In the genomic region with DNA sequence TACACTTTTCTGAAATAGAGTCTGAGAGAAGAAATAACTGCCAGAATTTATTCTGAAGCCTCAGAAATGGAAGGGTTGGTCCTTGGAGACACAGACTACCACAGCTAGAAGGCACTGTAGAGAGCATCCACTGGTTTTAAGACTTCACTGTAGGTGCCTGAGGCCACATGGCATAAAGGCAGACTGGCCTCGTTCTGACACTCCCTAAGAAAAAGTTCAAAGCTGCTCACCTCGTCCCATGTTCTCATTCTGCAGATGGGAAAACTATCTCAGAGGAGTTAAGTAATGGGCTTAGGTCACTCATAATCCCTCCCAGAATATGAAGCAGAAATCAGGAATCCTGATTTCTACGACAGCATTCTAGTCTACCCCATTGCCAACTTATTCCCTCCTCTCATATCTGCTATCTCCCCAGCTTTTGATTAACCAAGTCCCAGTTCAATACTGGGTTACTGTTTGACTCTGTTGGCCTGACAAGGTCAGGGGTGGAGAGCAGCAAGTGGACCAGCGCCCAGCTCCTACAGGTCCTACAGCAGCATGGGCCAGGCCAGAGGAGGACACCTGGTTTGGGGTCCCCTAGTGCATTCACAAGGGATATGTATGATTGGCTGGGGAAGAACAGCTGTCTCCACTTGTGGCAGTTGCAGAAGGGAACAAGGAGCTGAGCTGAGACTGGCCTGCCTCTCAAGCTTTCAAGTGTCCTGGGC, we compare ENCODE assay signal across 9 cellular contexts. TPM values are rescaled to one million over a fixed set of nuclear protein-coding genes. Genes with fewer than 3 reads are reported as not detected.
DNase-seq lines count a peak whose midpoint lies in the region; ATAC-seq and TF ChIP-seq lines count a peak whose summit lies in the region.
"Had no signal": no experiment of that assay in that cellular context is flagged by ENCODE, and none has a peak within 500 bp of the region (broad histone marks: within the 10 kb centered on the region; RNA-seq: fewer than 3 reads in every experiment).

No MANE protein-coding gene starts in this region.

- H3K4me3 Mint-ChIP-seq in HFFc6: peak overlapping the region; percentile 98
- H3K4me3 Mint-ChIP-seq in naive thymus-derived CD8-positive, alpha-beta T cell: peak overlapping the region; percentile 61 to 98 (median 94)

- TF ChIP-seq CTCF in 22Rv1 (IDR thresholded peaks at IDR 0.05) (peak; percentile 18; the same call in 1 of the 2 replicates), HFFc6 (IDR thresholded peaks at IDR 0.05) (peak; percentile 29; the same call in 1 of the 2 replicates), GM20000 (IDR thresholded peaks at IDR 0.05; ENCODE audit: extremely low read depth, missing control alignments) (no peak)

- POLR2A ChIA-PET in naive thymus-derived CD8-positive, alpha-beta T cell (lab: Charles Lee): interaction anchor here (0.8 to 11.6 kb wide), 4 partner anchors 11 to 135 kb away, joined by 4 to 142 read pairs (median 56); partner anchors contain the start of genes CBX5 and HNRNPA1

- ATAC-seq in naive thymus-derived CD8-positive, alpha-beta T cell: peak in 1 of 2 donors; percentile 19
- ATAC-seq in HG03571 (IDR thresholded peaks at IDR 0.05; ENCODE audit: unreplicated experiment): no peak

- peak overlapping the region; percentile 34 for H3K27ac Mint-ChIP-seq in HFFc6
- peak overlapping the region; percentile 93 to 100 (median 98) for H3K27ac Mint-ChIP-seq in naive thymus-derived CD8-positive, alpha-beta T cell

- H3K4me1 Mint-ChIP-seq in HFFc6 (ENCODE audit: low read depth): peaks cover 79% of the 10 kb centered on the region
- peaks cover 36 to 89% (median 82%) of the 10 kb centered on the region in 4 donors for H3K4me1 Mint-ChIP-seq in naive thymus-derived CD8-positive, alpha-beta T cell

- peaks cover 2% of the 10 kb centered on the region for H3K27me3 Mint-ChIP-seq in HFFc6 (ENCODE audit: insufficient read depth)
- no peaks in the 10 kb centered on the region for H3K27me3 Mint-ChIP-seq in naive thymus-derived CD8-positive, alpha-beta T cell

- DNase-seq in HFFc6 (peak; percentile 31), amniotic epithelial cell (ENCODE audit: low read depth) (peak; percentile 43), GM20000 (ENCODE audit: low spot score) (no peak), OCI-M2 (lab: John Stamatoyannopoulos, UW; ENCODE audit: unreplicated experiment) (no peak)
- DNase-seq in naive thymus-derived CD8-positive, alpha-beta T cell: peak in 2 of 10 donors; percentile 27 to 37
- DNase-seq in stimulated activated CD4-positive, alpha-beta T cell treated with anti-CD3 and anti-CD28 coated beads, Interleukin-4, amount 100 ng/mL, for 4 hours: no peak
- DNase-seq: NCI-H2081 had no signal

- H3K27ac ChIP-seq in 22Rv1: peak overlapping the region; percentile 7; the same call in 1 of the 2 replicates

- H3K9me3 Mint-ChIP-seq in HFFc6: no peaks in the 10 kb centered on the region
- H3K9me3 Mint-ChIP-seq in naive thymus-derived CD8-positive, alpha-beta T cell: no peaks in the 10 kb centered on the region

- H3K36me3 Mint-ChIP-seq in HFFc6 (ENCODE audit: low read depth): peaks cover 18% of the 10 kb centered on the region
- peaks cover 0 to 10% (median 3%) of the 10 kb centered on the region in 3 donors for H3K36me3 Mint-ChIP-seq in naive thymus-derived CD8-positive, alpha-beta T cell

RNA-seq across cellular contexts. Expression of gene ITGA5, which starts 3.7 kb away (rescaled TPM):
- total RNA-seq in HFFc6 (2021; fragmentation: NEBNext Ultra II Directional; extraction: Animal tissue kit (Norgen Biotek cat#: 25700)): 100 to 1,000 TPM; 261 to 355 (median 329) TPM
- 100 to 1,000 TPM; 126 to 127 TPM for total RNA-seq in naive thymus-derived CD8-positive, alpha-beta T cell
- polyA plus RNA-seq in naive thymus-derived CD8-positive, alpha-beta T cell: 10 to 100 TPM; 13.4 to 44.5 (median 19.7) TPM

RNA-seq across cellular contexts. Expression of gene ZNF385A, which starts 30.8 kb away (rescaled TPM):
- 1 to 10 TPM; 4.0 to 7.4 (median 6.1) TPM for total RNA-seq in HFFc6 (2021; fragmentation: NEBNext Ultra II Directional; extraction: Animal tissue kit (Norgen Biotek cat#: 25700))
- 1 to 10 TPM; 1.7 to 3.2 TPM for total RNA-seq in naive thymus-derived CD8-positive, alpha-beta T cell
- polyA plus RNA-seq in naive thymus-derived CD8-positive, alpha-beta T cell: under 1 TPM in 1 of 3 donors, not detected in 2; 0.42 TPM

RNA-seq across cellular contexts. Expression of gene GPR84, which starts 51.1 kb away (rescaled TPM):
- total RNA-seq in HFFc6 (2021; fragmentation: NEBNext Ultra II Directional; extraction: Animal tissue kit (Norgen Biotek cat#: 25700)): not detected
- not detected for total RNA-seq in naive thymus-derived CD8-positive, alpha-beta T cell
- polyA plus RNA-seq in naive thymus-derived CD8-positive, alpha-beta T cell: not detected

RNA-seq across cellular contexts. Expression of gene GTSF1, which starts 58.0 kb away (rescaled TPM):
- total RNA-seq in HFFc6 (2021; fragmentation: NEBNext Ultra II Directional; extraction: Animal tissue kit (Norgen Biotek cat#: 25700)): not detected
- total RNA-seq in naive thymus-derived CD8-positive, alpha-beta T cell: 1 to 10 TPM; 3.6 to 3.8 TPM
- polyA plus RNA-seq in naive thymus-derived CD8-positive, alpha-beta T cell: 10 to 100 TPM; 13.7 to 16.7 (median 15.3) TPM

Comparison
In these comparisons a context has a peak if more than half of its experiments do, and no peak if none do; other contexts are left out.
1. DNase-seq: peak in HFFc6 (single experiment) and amniotic epithelial cell (single experiment); none in stimulated activated CD4-positive, alpha-beta T cell treated with anti-CD3 and anti-CD28 coated beads, Interleukin-4, amount 100 ng/mL, for 4 hours (0 of 2), GM20000 (single experiment) and OCI-M2 (single experiment).